10 cellular contexts compared by ENCODE assay signal in genomic region chr1:38500352-38500751, GRCh38.
DNase-seq lines count a peak whose midpoint lies in the region; ATAC-seq and TF ChIP-seq lines count a peak whose summit lies in the region.
"Had no signal": no experiment of that assay in that cellular context is flagged by ENCODE, and none has a peak within 500 bp of the region (broad histone marks: within the 10 kb centered on the region; RNA-seq: fewer than 3 reads in every experiment).

No MANE protein-coding gene starts in this region.

- H3K36me3 ChIP-seq in neural progenitor cell, result no peaks in the 10 kb centered on the region

- H3K9me3 Mint-ChIP-seq in neural progenitor cell, result no peaks in the 10 kb centered on the region
- H3K9me3 Mint-ChIP-seq: naive thymus-derived CD8-positive, alpha-beta T cell had no signal

- H3K4me1 ChIP-seq in neural progenitor cell, result peaks cover 43% of the 10 kb centered on the region

- no peak overlapping the region for H3K4me2 ChIP-seq in neural progenitor cell

- H3K27ac ChIP-seq in neural progenitor cell, result no peak overlapping the region

- no peak overlapping the region for H2AFZ ChIP-seq in neural progenitor cell (replicated peaks)

- H3K79me2 ChIP-seq in neural progenitor cell (ENCODE audit: low read depth), result no peaks in the 10 kb centered on the region

- no peaks in the 10 kb centered on the region for H3K27me3 ChIP-seq in neural progenitor cell

- no peaks in the 10 kb centered on the region for H4K20me1 ChIP-seq in neural progenitor cell (ENCODE audit: low read depth)

- no peak overlapping the region for H3K27ac Mint-ChIP-seq in neural progenitor cell

- DNase-seq in Daoy (ENCODE audit: low read depth) (peak; percentile 15), LNCaP clone FGC (ENCODE audit: low read depth) (no peak), dermis blood vessel endothelial cell (peak; percentile 13), neural progenitor cell (ENCODE audit: low spot score) (no peak), KG1 (lab: John Stamatoyannopoulos, UW) (no peak), OCI-M1 (lab: John Stamatoyannopoulos, UW) (no peak)
- DNase-seq: naive thymus-derived CD8-positive, alpha-beta T cell; stimulated activated CD4-positive, alpha-beta T cell treated with anti-CD3 and anti-CD28 coated beads, Interleukin-1b, Interleukin-23, amount 100 ng/mL, for 48 hours; T1000 had no signal

- H3K27me3 Mint-ChIP-seq in neural progenitor cell (ENCODE audit: insufficient read depth, low read depth), result peaks cover 6% of the 10 kb centered on the region

- H3K9me3 ChIP-seq in neural progenitor cell (ENCODE audit: low read depth), result no peaks in the 10 kb centered on the region

- no peak overlapping the region for H3K4me3 Mint-ChIP-seq in neural progenitor cell
- H3K4me3 Mint-ChIP-seq: naive thymus-derived CD8-positive, alpha-beta T cell had no signal

- peaks cover 37% of the 10 kb centered on the region for H3K4me1 Mint-ChIP-seq in neural progenitor cell

- H3K9ac ChIP-seq in neural progenitor cell, result no peak overlapping the region

- H3F3A ChIP-seq in neural progenitor cell (ENCODE audit: low read depth), result peaks cover 7% of the 10 kb centered on the region

- no peaks in the 10 kb centered on the region for H3K36me3 Mint-ChIP-seq in neural progenitor cell
- H3K36me3 Mint-ChIP-seq: naive thymus-derived CD8-positive, alpha-beta T cell had no signal

- TF ChIP-seq CTCF in LNCaP clone FGC (IDR thresholded peaks at IDR 0.05; ENCODE audit: control insufficient read depth, extremely low read depth, insufficient read depth) (peak; percentile 41), neural progenitor cell (IDR thresholded peaks at IDR 0.05) (peak; percentile 57)

- no peak for ATAC-seq in HG03354 (IDR thresholded peaks at IDR 0.05; ENCODE audit: poor library complexity, severe bottlenecking, unreplicated experiment)
- ATAC-seq: naive thymus-derived CD8-positive, alpha-beta T cell had no signal

- H3K4me3 ChIP-seq in LNCaP clone FGC (ENCODE audit: low read depth, low read length), result no peak overlapping the region
- no peak overlapping the region for H3K4me3 ChIP-seq in neural progenitor cell

Comparison
In these comparisons a context has a peak if more than half of its experiments do, and no peak if none do; other contexts are left out.
1. DNase-seq: peak in Daoy (single experiment) and dermis blood vessel endothelial cell (single experiment); none in LNCaP clone FGC (single experiment), neural progenitor cell (single experiment), KG1 (single experiment) and OCI-M1 (single experiment).